ENCODE assay signal across 8 cellular contexts in the genomic region with DNA sequence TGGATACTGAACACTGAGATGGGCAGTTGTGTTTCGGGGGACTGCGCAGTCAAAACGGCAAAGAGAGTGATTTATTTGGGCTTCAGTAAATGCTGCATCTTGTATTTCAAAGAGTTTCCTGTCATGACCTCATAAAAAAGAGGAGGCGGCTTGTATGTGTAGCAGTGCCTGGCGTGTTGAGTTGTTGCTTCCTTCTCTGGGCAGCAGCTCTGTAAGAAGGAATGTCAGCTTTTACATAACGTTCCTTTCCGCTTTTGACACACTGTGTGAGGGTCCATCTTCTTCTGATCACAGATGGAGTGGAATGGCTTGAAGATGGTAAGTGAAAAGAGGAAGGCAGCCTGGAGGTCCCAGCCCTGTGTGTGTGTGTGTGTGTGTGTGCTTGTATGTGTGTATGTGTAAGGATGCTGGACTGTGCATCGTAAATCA. TPM values are rescaled to one million over a fixed set of nuclear protein-coding genes. Genes with fewer than 3 reads are reported as not detected.
DNase-seq lines count a peak whose midpoint lies in the region; TF ChIP-seq lines count a peak whose summit lies in the region.

No MANE protein-coding gene starts in this region.

- peaks cover 13% of the 10 kb centered on the region for H3K27me3 ChIP-seq in CD4-positive, alpha-beta memory T cell (ENCODE audit: insufficient read depth, low read length)
- peaks cover 0 to 62% (median 7%) of the 10 kb centered on the region in 3 donors for H3K27me3 ChIP-seq in sigmoid colon

- H3K36me3 Mint-ChIP-seq in CD4-positive, alpha-beta memory T cell, result no peaks in the 10 kb centered on the region

- DNase-seq in CD4-positive, alpha-beta memory T cell, result peak in 2 of 5 donors; percentile 1 to 6
- DNase-seq in NCI-H1092 treated with DMSO at 0.1 percent for 48 hours (lab: John Stamatoyannopoulos, UW), result peak; percentile 89
- peak; percentile 81 for DNase-seq in SHP77 treated with DMSO at 0.1 percent for 48 hours (lab: John Stamatoyannopoulos, UW)
- DNase-seq in inferior parietal cortex (ENCODE audit: extremely low spot score), result peak; percentile 57
- no peak for DNase-seq in A172 (ENCODE audit: low spot score)
- no peak for DNase-seq in sigmoid colon
- no peak for DNase-seq in stimulated activated naive CD4-positive, alpha-beta T cell treated with Interleukin-2 at 50 U/mL for 16 hours (lab: John Stamatoyannopoulos, UW)
- DNase-seq in activated effector memory CD4-positive, alpha-beta T cell treated with anti-CD3 and anti-CD28 coated beads, Interleukin-2, amount 50 U/mL, for 16 hours, result no peak

- CTCF ChIA-PET in CD4-positive, alpha-beta memory T cell (lab: Charles Lee; ENCODE audit: partially characterized antibody), result no interaction called here

- no peak for TF ChIP-seq POLR2A in sigmoid colon (IDR thresholded peaks at IDR 0.05)

- peak overlapping the region in 2 of 7 donors; percentile 33 to 70 for H3K27ac Mint-ChIP-seq in CD4-positive, alpha-beta memory T cell

- no peak for TF ChIP-seq EP300 in sigmoid colon (IDR thresholded peaks at IDR 0.05)

- peaks cover 0 to 6% (median 0%) of the 10 kb centered on the region in 8 donors for H3K9me3 Mint-ChIP-seq in CD4-positive, alpha-beta memory T cell

- intact Hi-C loops in CD4-positive, alpha-beta memory T cell (cut with micrococcal nuclease), result no loop called here
- intact Hi-C loops in sigmoid colon (cut with DNase I), result no loop called here

- H3K9me3 ChIP-seq in CD4-positive, alpha-beta memory T cell (ENCODE audit: control insufficient read depth in 1 of 2, low read length in 2 of 2), result no peaks in the 10 kb centered on the region
- H3K9me3 ChIP-seq in sigmoid colon, result no peaks in the 10 kb centered on the region

- 3 to 11% methylated on average over 8 of the region's 8 CpGs for WGBS in sigmoid colon, 2 donors

- no peak overlapping the region for H3K27ac ChIP-seq in CD4-positive, alpha-beta memory T cell (ENCODE audit: low read depth, low read length)
- H3K27ac ChIP-seq in sigmoid colon, result no peak overlapping the region

- no peaks in the 10 kb centered on the region for H3K36me3 ChIP-seq in CD4-positive, alpha-beta memory T cell (ENCODE audit: insufficient read depth, low read length)
- H3K36me3 ChIP-seq in sigmoid colon, result no peaks in the 10 kb centered on the region

- no peak overlapping the region for H3K4me3 ChIP-seq in CD4-positive, alpha-beta memory T cell (ENCODE audit: low read length in 2 of 2)
- no peak overlapping the region for H3K4me3 ChIP-seq in sigmoid colon

- H3K4me3 Mint-ChIP-seq in CD4-positive, alpha-beta memory T cell, result peak overlapping the region; percentile 10 to 80 (median 67)

- POLR2A ChIA-PET in CD4-positive, alpha-beta memory T cell (lab: Charles Lee; ENCODE audit: partially characterized antibody), result no interaction called here

- H3K27me3 Mint-ChIP-seq in CD4-positive, alpha-beta memory T cell, result peaks cover 33 to 43% of the 10 kb centered on the region in 2 donors

- TF ChIP-seq CTCF in sigmoid colon (IDR thresholded peaks at IDR 0.05), result no peak

- H3K4me1 ChIP-seq in CD4-positive, alpha-beta memory T cell (ENCODE audit: insufficient read depth, low read length), result peaks cover 7% of the 10 kb centered on the region
- peaks cover 0 to 17% (median 6%) of the 10 kb centered on the region in 4 donors for H3K4me1 ChIP-seq in sigmoid colon

- H3K4me1 Mint-ChIP-seq in CD4-positive, alpha-beta memory T cell, result peaks cover 15 to 22% (median 19%) of the 10 kb centered on the region in 4 donors

RNA-seq across cellular contexts. Expression of a gene that starts 0.9 kb away (rescaled TPM):
- total RNA-seq in CD4-positive, alpha-beta memory T cell, result not detected
- polyA plus RNA-seq in CD4-positive, alpha-beta memory T cell, result not detected
- total RNA-seq in A172 (2014; rRNA removed; shearing (Covaris generic)), result not detected in 2 replicates
- total RNA-seq in sigmoid colon, result 10 to 100 TPM in 1 of 4 donors, 1 to 10 TPM in 3; 2.6 to 11.8 (median 5.3) TPM
- 1 to 10 TPM in 1 of 3 donors, under 1 TPM in 1, not detected in 1; 0.23 to 3.0 TPM for polyA plus RNA-seq in sigmoid colon

Comparison
In these comparisons a context has a peak if more than half of its experiments do, and no peak if none do; other contexts are left out.
1. DNase-seq: peak in NCI-H1092 treated with DMSO at 0.1 percent for 48 hours (single experiment), SHP77 treated with DMSO at 0.1 percent for 48 hours (single experiment) and inferior parietal cortex (single experiment); none in A172 (single experiment), sigmoid colon (single experiment), stimulated activated naive CD4-positive, alpha-beta T cell treated with Interleukin-2 at 50 U/mL for 16 hours (single experiment) and activated effector memory CD4-positive, alpha-beta T cell treated with anti-CD3 and anti-CD28 coated beads, Interleukin-2, amount 50 U/mL, for 16 hours (single experiment).